In genomic region chr10:103550229-103550628, GRCh38 we compare ENCODE assay signal across 18 cellular contexts. TPM values are rescaled to one million over a fixed set of nuclear protein-coding genes. Genes with fewer than 3 reads are reported as not detected.
DNase-seq lines count a peak whose midpoint lies in the region; ATAC-seq and TF ChIP-seq lines count a peak whose summit lies in the region.
"Had no signal": no experiment of that assay in that cellular context is flagged by ENCODE, and none has a peak within 500 bp of the region (broad histone marks: within the 10 kb centered on the region; RNA-seq: fewer than 3 reads in every experiment).

No MANE protein-coding gene starts in this region.

- no peak for TF ChIP-seq CTCF in spleen (IDR thresholded peaks at IDR 0.05 in 8 of 11, conservative IDR thresholded peaks at IDR 0.05 in 3 of 11)

- TF ChIP-seq POLR2A in spleen (IDR thresholded peaks at IDR 0.05), result no peak

- H3K4me3 ChIP-seq in BLaER1 (no peak overlapping the region), spleen (no peak overlapping the region)
- H3K4me3 ChIP-seq: SJSA1 had no signal

- in situ Hi-C loops in G401 (cut with HindIII; ENCODE audit: low sequenced_read_pairs), result no loop called here

- H3K9me3 Mint-ChIP-seq in activated T-helper 17 cell treated with anti-CD3 and anti-CD28 coated beads, Interleukin-2, amount 50 U/mL, for 72 hours, result no peaks in the 10 kb centered on the region
- H3K9me3 Mint-ChIP-seq in activated T-cell treated with anti-CD3 and anti-CD28 coated beads, Interleukin-2, amount 50 U/mL, for 72 hours, result no peaks in the 10 kb centered on the region
- H3K9me3 Mint-ChIP-seq: CD8-positive, alpha-beta memory T cell; HFFc6 had no signal

- DNase-seq in G401 (ENCODE audit: low spot score), result peak; percentile 4
- peak; percentile 46 for DNase-seq in spleen
- no peak for DNase-seq in activated T-cell treated with anti-CD3 and anti-CD28 coated beads, Interleukin-2, amount 50 U/mL, for 72 hours
- no peak for DNase-seq in DMS114 treated with DMSO at 0.1 percent for 48 hours (lab: John Stamatoyannopoulos, UW; ENCODE audit: unreplicated experiment)
- DNase-seq: CD8-positive, alpha-beta memory T cell; HFFc6; IMR-90; Kasumi-1; NCI-H1105; NCI-H187; NCI-H345; NCI-H526 had no signal

- no peak for ATAC-seq in activated T-helper 17 cell treated with anti-CD3 and anti-CD28 coated beads, Interleukin-2, amount 50 U/mL, for 72 hours (replicated peaks)
- ATAC-seq in HG02678 (IDR thresholded peaks at IDR 0.05; ENCODE audit: unreplicated experiment), result no peak
- ATAC-seq in activated T-cell treated with anti-CD3 and anti-CD28 coated beads, Interleukin-2, amount 50 U/mL, for 72 hours (replicated peaks in 1 of 2), result no peak

- no peak overlapping the region for H3K9ac ChIP-seq in BLaER1

- H3K27me3 Mint-ChIP-seq in activated T-helper 17 cell treated with anti-CD3 and anti-CD28 coated beads, Interleukin-2, amount 50 U/mL, for 72 hours, result peaks cover 14% of the 10 kb centered on the region
- peaks cover 10% of the 10 kb centered on the region for H3K27me3 Mint-ChIP-seq in activated T-cell treated with anti-CD3 and anti-CD28 coated beads, Interleukin-2, amount 50 U/mL, for 72 hours (ENCODE audit: low read depth)

- peak overlapping the region; percentile 38 for H3K4me2 ChIP-seq in BLaER1

- no peaks in the 10 kb centered on the region for H4K20me1 ChIP-seq in BLaER1

- peak overlapping the region; percentile 41 for H3K27ac Mint-ChIP-seq in activated T-helper 17 cell treated with anti-CD3 and anti-CD28 coated beads, Interleukin-2, amount 50 U/mL, for 72 hours
- no peak overlapping the region for H3K27ac Mint-ChIP-seq in activated T-cell treated with anti-CD3 and anti-CD28 coated beads, Interleukin-2, amount 50 U/mL, for 72 hours
- H3K27ac Mint-ChIP-seq: B cell; CD8-positive, alpha-beta memory T cell; HFFc6 had no signal

- H3K27ac ChIP-seq in BLaER1, result no peak overlapping the region
- no peak overlapping the region for H3K27ac ChIP-seq in spleen
- H3K27ac ChIP-seq: SJSA1 had no signal

- H3K36me3 ChIP-seq in BLaER1, result no peaks in the 10 kb centered on the region
- H3K36me3 ChIP-seq in spleen, result no peaks in the 10 kb centered on the region
- H3K36me3 ChIP-seq: SJSA1 had no signal

- WGBS in spleen, 5 donors, result 93 to 100% (median 95%) methylated on average over 1 of the region's 1 CpG

- peaks cover 13% of the 10 kb centered on the region for H3K4me1 Mint-ChIP-seq in activated T-helper 17 cell treated with anti-CD3 and anti-CD28 coated beads, Interleukin-2, amount 50 U/mL, for 72 hours
- peaks cover 16% of the 10 kb centered on the region for H3K4me1 Mint-ChIP-seq in activated T-cell treated with anti-CD3 and anti-CD28 coated beads, Interleukin-2, amount 50 U/mL, for 72 hours (ENCODE audit: low read depth)

- H3K4me1 ChIP-seq in BLaER1, result peaks cover 63% of the 10 kb centered on the region
- H3K4me1 ChIP-seq in spleen, result peaks cover 0 to 28% (median 4%) of the 10 kb centered on the region in 6 donors

- H3K27me3 ChIP-seq in BLaER1 (peaks cover 10% of the 10 kb centered on the region), spleen (replicated peaks in 1 of 7) (peaks cover 0 to 19% (median 0%) of the 10 kb centered on the region in 7 donors)

- no peaks in the 10 kb centered on the region for H3K36me3 Mint-ChIP-seq in activated T-helper 17 cell treated with anti-CD3 and anti-CD28 coated beads, Interleukin-2, amount 50 U/mL, for 72 hours (ENCODE audit: low read depth)
- H3K36me3 Mint-ChIP-seq in activated T-cell treated with anti-CD3 and anti-CD28 coated beads, Interleukin-2, amount 50 U/mL, for 72 hours (ENCODE audit: insufficient read depth in 2 of 2), result no peaks in the 10 kb centered on the region
- H3K36me3 Mint-ChIP-seq: CD8-positive, alpha-beta memory T cell had no signal

- intact Hi-C loops in spleen (cut with DNase I; ENCODE audit: low total_unique reads), result no loop called here

- H3K9me3 ChIP-seq in BLaER1, result no peaks in the 10 kb centered on the region
- no peaks in the 10 kb centered on the region for H3K9me3 ChIP-seq in spleen

- H3K4me3 Mint-ChIP-seq in activated T-helper 17 cell treated with anti-CD3 and anti-CD28 coated beads, Interleukin-2, amount 50 U/mL, for 72 hours, result no peak overlapping the region
- no peak overlapping the region for H3K4me3 Mint-ChIP-seq in activated T-cell treated with anti-CD3 and anti-CD28 coated beads, Interleukin-2, amount 50 U/mL, for 72 hours
- H3K4me3 Mint-ChIP-seq: B cell; CD8-positive, alpha-beta memory T cell; HFFc6 had no signal

RNA-seq across cellular contexts. Expression of gene NEURL1, which starts 56.7 kb away (rescaled TPM):
- 0.68 and 0.95 TPM in 2 replicates for total RNA-seq in G401 (2014; rRNA removed; shearing (Covaris generic))
- 1 to 10 TPM; 2.1 to 3.7 TPM for total RNA-seq in activated T-helper 17 cell treated with anti-CD3 and anti-CD28 coated beads, Interleukin-2, amount 50 U/mL, for 72 hours
- 1 to 10 TPM in 6 of 7 donors, under 1 TPM in 1; 0.43 to 3.6 (median 2.4) TPM for total RNA-seq in spleen
- 1 to 10 TPM in 2 of 3 donors, under 1 TPM in 1; 0.76 to 2.9 (median 1.4) TPM for polyA plus RNA-seq in spleen
- 1 to 10 TPM; 2.5 to 3.5 TPM for total RNA-seq in activated T-cell treated with anti-CD3 and anti-CD28 coated beads, Interleukin-2, amount 50 U/mL, for 72 hours
- total RNA-seq: Daoy, SJSA1 had no signal

Comparison
In these comparisons a context has a peak if more than half of its experiments do, and no peak if none do; other contexts are left out.
1. DNase-seq: peak in G401 (single experiment) and spleen (single experiment); none in activated T-cell treated with anti-CD3 and anti-CD28 coated beads, Interleukin-2, amount 50 U/mL, for 72 hours (0 of 2) and DMS114 treated with DMSO at 0.1 percent for 48 hours (single experiment).